Comparison of ENCODE assay signal across 17 cellular contexts in the genomic region with DNA sequence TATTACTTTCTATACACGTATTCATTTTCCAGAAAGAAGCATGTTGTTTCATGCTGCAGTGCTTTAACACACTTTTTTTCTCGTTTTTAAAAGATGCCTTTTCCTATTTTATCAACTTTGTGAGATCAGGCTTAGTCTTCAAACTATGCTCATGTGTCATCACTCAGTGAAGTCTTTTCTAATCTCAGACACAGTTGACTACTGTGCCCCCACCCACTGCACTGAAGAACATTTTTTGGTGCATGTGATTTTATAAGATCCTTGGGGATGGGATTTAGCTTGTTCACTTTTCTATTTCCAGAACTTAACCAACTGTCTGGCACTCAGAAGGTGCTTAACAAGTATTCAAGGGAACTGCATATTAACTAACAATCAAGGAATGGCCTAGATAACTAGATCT.
DNase-seq lines count a peak whose midpoint lies in the region; ATAC-seq and TF ChIP-seq lines count a peak whose summit lies in the region.
"Had no signal": no experiment of that assay in that cellular context is flagged by ENCODE, and none has a peak within 500 bp of the region (broad histone marks: within the 10 kb centered on the region; RNA-seq: fewer than 3 reads in every experiment).

No MANE protein-coding gene starts in this region.

- no peaks in the 10 kb centered on the region for H3K36me3 ChIP-seq in CD4-positive, alpha-beta memory T cell (ENCODE audit: insufficient read depth, low read length)
- no peaks in the 10 kb centered on the region for H3K36me3 ChIP-seq in ovary
- H3K36me3 ChIP-seq: vagina had no signal

- WGBS in ovary, 3 donors = 31 to 48% (median 33%) methylated on average over 2 of the region's 2 CpGs

- peak overlapping the region in 3 of 8 donors; percentile 29 to 57 (median 31) for H3K4me3 Mint-ChIP-seq in CD4-positive, alpha-beta memory T cell
- H3K4me3 Mint-ChIP-seq in chondrocyte (ENCODE audit: unreplicated experiment) (no peak overlapping the region), nephron (peak overlapping the region; percentile 40 to 70 (median 66))

- in situ Hi-C loops in G401 (cut with HindIII; ENCODE audit: low sequenced_read_pairs) = no loop called here

- CTCF ChIA-PET in CD4-positive, alpha-beta memory T cell (lab: Charles Lee; ENCODE audit: partially characterized antibody) = interaction anchor here (1.2 kb wide), 2 partner anchors 85 to 99 kb away, joined by 3 read pairs; partner anchors contain the start of gene CDK17

- TF ChIP-seq POLR2A in ovary (IDR thresholded peaks at IDR 0.05) = no peak

- no peak overlapping the region for H3K27ac ChIP-seq in CD4-positive, alpha-beta memory T cell (ENCODE audit: low read depth, low read length)
- H3K27ac ChIP-seq in ovary = no peak overlapping the region
- H3K27ac ChIP-seq: right lobe of liver, vagina had no signal

- H3K9me3 Mint-ChIP-seq in CD4-positive, alpha-beta memory T cell = peaks cover 0 to 4% (median 0%) of the 10 kb centered on the region in 8 donors
- H3K9me3 Mint-ChIP-seq in chondrocyte (ENCODE audit: low read depth) (no peaks in the 10 kb centered on the region), nephron (peaks cover 7% of the 10 kb centered on the region)
- H3K9me3 Mint-ChIP-seq: central memory CD8-positive, alpha-beta T cell had no signal

- H3K4me1 Mint-ChIP-seq in CD4-positive, alpha-beta memory T cell = peaks cover 7 to 22% (median 14%) of the 10 kb centered on the region in 4 donors
- H3K4me1 Mint-ChIP-seq in chondrocyte (ENCODE audit: low read depth) (peaks cover 16% of the 10 kb centered on the region), nephron (peaks cover 9% of the 10 kb centered on the region)

- peaks cover 25% of the 10 kb centered on the region for H3K4me1 ChIP-seq in CD4-positive, alpha-beta memory T cell (ENCODE audit: insufficient read depth, low read length)
- peaks cover 2% of the 10 kb centered on the region for H3K4me1 ChIP-seq in ovary (ENCODE audit: insufficient read depth)
- H3K4me1 ChIP-seq: right lobe of liver had no signal

- H3K9me3 ChIP-seq in CD4-positive, alpha-beta memory T cell (ENCODE audit: control insufficient read depth in 1 of 2, low read length in 2 of 2) = no peaks in the 10 kb centered on the region
- H3K9me3 ChIP-seq in ovary = no peaks in the 10 kb centered on the region
- H3K9me3 ChIP-seq: right lobe of liver, stomach, vagina had no signal

- no peak for TF ChIP-seq CTCF in chondrocyte (IDR thresholded peaks at IDR 0.05)
- TF ChIP-seq CTCF in nephron (IDR thresholded peaks at IDR 0.05; ENCODE audit: unreplicated experiment in 3 of 3) = no peak
- TF ChIP-seq CTCF in ovary (IDR thresholded peaks at IDR 0.05) = no peak

- TF ChIP-seq EP300 in ovary (IDR thresholded peaks at IDR 0.05) = no peak

- ATAC-seq in HG03045 (IDR thresholded peaks at IDR 0.05; ENCODE audit: unreplicated experiment) = no peak
- ATAC-seq: PC-3, right lobe of liver had no signal

- H3K27me3 ChIP-seq in CD4-positive, alpha-beta memory T cell (ENCODE audit: insufficient read depth, low read length) = no peaks in the 10 kb centered on the region
- H3K27me3 ChIP-seq in ovary = no peaks in the 10 kb centered on the region
- H3K27me3 ChIP-seq: right lobe of liver, stomach, vagina had no signal

- no peaks in the 10 kb centered on the region for H3K27me3 Mint-ChIP-seq in CD4-positive, alpha-beta memory T cell
- H3K27me3 Mint-ChIP-seq in chondrocyte (ENCODE audit: low read depth) = no peaks in the 10 kb centered on the region
- no peaks in the 10 kb centered on the region for H3K27me3 Mint-ChIP-seq in nephron (ENCODE audit: low read depth)
- H3K27me3 Mint-ChIP-seq: central memory CD8-positive, alpha-beta T cell had no signal

- peak overlapping the region in 6 of 7 donors; percentile 24 to 85 (median 46) for H3K27ac Mint-ChIP-seq in CD4-positive, alpha-beta memory T cell
- peak overlapping the region; percentile 73 for H3K27ac Mint-ChIP-seq in chondrocyte (ENCODE audit: unreplicated experiment)
- peak overlapping the region in 1 of 3 experiments; percentile 27 for H3K27ac Mint-ChIP-seq in nephron

- no peak overlapping the region for H3K4me3 ChIP-seq in CD4-positive, alpha-beta memory T cell (ENCODE audit: low read length in 2 of 2)
- H3K4me3 ChIP-seq in ovary = no peak overlapping the region
- H3K4me3 ChIP-seq: right lobe of liver, vagina had no signal

- intact Hi-C loops in CD4-positive, alpha-beta memory T cell (cut with micrococcal nuclease) = loop anchor here (2.0 kb wide), 1 partner anchor 20 kb away; no protein-coding TSS in a partner anchor
- intact Hi-C loops in ovary (cut with DNase I) = no loop called here

- H3K36me3 Mint-ChIP-seq in CD4-positive, alpha-beta memory T cell = peaks cover 7 to 23% of the 10 kb centered on the region in 2 donors
- H3K36me3 Mint-ChIP-seq in chondrocyte (ENCODE audit: low read depth) = peaks cover 3% of the 10 kb centered on the region
- H3K36me3 Mint-ChIP-seq in nephron (ENCODE audit: low read depth) = peaks cover 37% of the 10 kb centered on the region

- no peak for DNase-seq in CD4-positive, alpha-beta memory T cell
- peak; percentile 37 for DNase-seq in LHCN-M2 (ENCODE audit: low read depth)
- DNase-seq in chondrocyte (ENCODE audit: low spot score) = no peak
- DNase-seq in hypothalamus (lab: John Stamatoyannopoulos, UW) = no peak
- DNase-seq in ovary = no peak
- DNase-seq in G401 (ENCODE audit: low spot score) = no peak
- DNase-seq: activated CD4-positive, alpha-beta T cell treated with anti-CD3 and anti-CD28 coated beads, Interleukin-2, amount 50 U/mL, for 1 hour; effector CD8-positive, alpha-beta T cell; NCI-H774; PC-3; right lobe of liver; stimulated activated CD4-positive, alpha-beta T cell treated with anti-CD3 and anti-CD28 coated beads, Interleukin-1b, Interleukin-23, amount 100 ng/mL, for 48 hours; stomach had no signal

- POLR2A ChIA-PET in CD4-positive, alpha-beta memory T cell (lab: Charles Lee; ENCODE audit: partially characterized antibody) = interaction anchor here (0.6 to 1.4 kb wide), 3 partner anchors 15 to 85 kb away, joined by 3 to 19 read pairs (median 4); partner anchors contain the start of gene CDK17
